22 cellular contexts compared by ENCODE assay signal in the genomic region with DNA sequence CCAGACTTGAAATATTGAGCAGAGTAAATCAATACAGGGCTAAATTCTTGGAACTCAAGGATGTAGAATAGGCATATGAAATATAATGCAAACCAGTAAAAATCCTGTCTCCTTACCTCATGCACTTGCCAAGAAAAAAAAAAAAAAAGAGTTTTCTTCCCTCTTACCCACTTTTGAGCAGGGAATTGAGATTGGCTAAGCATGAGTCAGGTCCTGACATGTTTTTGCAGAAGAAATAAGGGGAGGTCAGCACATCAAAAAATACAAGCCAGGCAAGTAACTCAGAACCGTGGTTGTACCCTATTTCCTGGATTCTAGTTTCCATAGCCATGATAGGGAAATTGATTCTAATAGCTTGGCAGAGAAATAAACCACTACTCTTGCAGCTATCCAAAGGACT.
"Had no signal": no experiment of that assay in that cellular context is flagged by ENCODE, and none has a peak within 500 bp of the region (broad histone marks: within the 10 kb centered on the region; RNA-seq: fewer than 3 reads in every experiment).

No MANE protein-coding gene starts in this region.

- H3K4me3 ChIP-seq: ascending aorta, gastroesophageal sphincter, lung, suprapubic skin had no signal

- H3K27me3 ChIP-seq: ascending aorta, gastroesophageal sphincter, suprapubic skin had no signal

- H3K9me3 ChIP-seq: ascending aorta, gastroesophageal sphincter, suprapubic skin had no signal

- FAIRE-seq: islet of Langerhans had no signal

- DNase-seq: activated CD4-positive, alpha-beta T cell treated with anti-CD3 and anti-CD28 coated beads, Interleukin-2, amount 50 U/mL, for 48 hours; activated naive CD4-positive, alpha-beta T cell treated with anti-CD3 and anti-CD28 coated beads for 36 hours; activated naive CD8-positive, alpha-beta T cell treated with anti-CD3 and anti-CD28 coated beads, Interleukin-2, amount 50 U/mL, for 24 hours; effector memory CD8-positive, alpha-beta T cell; nephron progenitor cell; occipital lobe; right cardiac atrium; small intestine; stimulated activated CD4-positive, alpha-beta T cell treated with anti-CD3 and anti-CD28 coated beads, Interleukin-4, amount 100 ng/mL, for 4 hours; stimulated activated CD8-positive, alpha-beta memory T cell treated with anti-CD3 and anti-CD28 coated beads, Interleukin-4, amount 100 ng/mL, for 48 hours; stimulated activated naive CD4-positive, alpha-beta T cell treated with Interleukin-2 at 50 U/mL for 16 hours; T-helper 1 cell; T1000; trophoblast cell had no signal

- H3K36me3 ChIP-seq: ascending aorta, gastroesophageal sphincter, suprapubic skin had no signal

- H3K27ac ChIP-seq: ascending aorta, epithelial cell of prostate, gastroesophageal sphincter, suprapubic skin had no signal

- ATAC-seq: activated naive CD8-positive, alpha-beta T cell treated with anti-CD3 and anti-CD28 coated beads, Interleukin-2, amount 50 U/mL, for 24 hours; activated T-helper 17 cell treated with anti-CD3 and anti-CD28 coated beads, Interleukin-2, amount 50 U/mL, for 72 hours; effector memory CD8-positive, alpha-beta T cell; gastroesophageal sphincter; right cardiac atrium; SK-N-SH treated with all-trans-retinoic acid at 6 μM for 48 hours had no signal

- H3K4me1 ChIP-seq: ascending aorta, gastroesophageal sphincter, suprapubic skin had no signal
